ENCODE assay signal across 1 cellular context in genomic region chr9:135992486-135993408, GRCh38.
TF ChIP-seq lines count a peak whose summit lies in the region.

No MANE protein-coding gene starts in this region.

TF ChIP-seq in H1, 55 proteins besides CTCF, POLR2A, EP300 and RAD21 (continued from another document):
- TF ChIP-seq E2F6 (IDR thresholded peaks at IDR 0.05) (no peak), TEAD4 (IDR thresholded peaks at IDR 0.05; ENCODE audit: low read depth, low read length) (0 out of 2 replicates have a peak, but pooled peaks have one; percentile 2)
- TF ChIP-seq, protein P1, sequence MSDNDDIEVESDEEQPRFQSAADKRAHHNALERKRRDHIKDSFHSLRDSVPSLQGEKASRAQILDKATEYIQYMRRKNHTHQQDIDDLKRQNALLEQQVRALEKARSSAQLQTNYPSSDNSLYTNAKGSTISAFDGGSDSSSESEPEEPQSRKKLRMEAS (IDR thresholded peaks at IDR 0.05), result 0 out of 2 replicates have a peak, but pooled peaks have one; percentile 11
